8 cellular contexts compared by ENCODE assay signal in the genomic region with DNA sequence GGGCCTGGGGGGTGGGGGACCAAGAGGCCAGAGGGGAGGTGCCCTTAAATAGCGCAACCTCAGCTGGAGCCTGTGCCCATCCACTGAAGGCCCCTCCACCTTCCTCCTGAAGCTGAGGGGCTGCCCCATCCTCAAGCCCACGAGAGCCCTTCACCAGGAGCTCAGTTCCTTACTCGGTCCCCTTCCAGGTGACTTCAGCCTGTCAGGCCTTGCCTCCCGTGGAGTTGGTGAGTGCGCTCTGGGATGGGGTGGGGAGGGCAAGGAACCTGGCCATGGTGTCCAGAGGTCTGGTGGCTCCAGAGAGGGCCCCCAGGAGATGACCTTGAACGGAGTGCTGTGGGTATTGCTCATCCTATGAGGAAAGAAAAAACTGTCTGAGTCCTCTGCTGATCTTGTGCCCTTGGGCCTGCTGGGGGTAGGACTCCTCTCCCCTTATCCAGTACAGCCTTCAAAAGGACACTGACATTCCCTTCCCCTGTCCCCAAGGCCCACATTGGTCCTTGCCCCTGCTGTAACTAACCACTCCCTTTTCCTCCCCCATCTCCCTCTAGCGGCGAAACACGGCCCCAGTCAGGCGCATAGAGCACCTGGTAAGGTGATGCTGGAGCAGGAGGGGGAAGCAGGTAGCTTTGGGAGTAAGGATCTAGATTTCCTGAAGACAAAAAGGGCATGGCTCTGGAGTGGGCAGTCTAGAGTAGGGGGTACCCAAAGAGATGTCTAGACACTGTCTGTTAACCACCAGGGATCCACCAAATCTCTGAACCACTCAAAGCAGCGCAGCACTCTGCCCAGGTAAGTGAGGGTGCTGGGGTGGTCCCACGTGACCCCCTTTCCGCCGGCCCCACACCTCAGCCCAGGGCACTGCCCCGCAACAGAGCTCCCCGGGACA. TPM values are rescaled to one million over a fixed set of nuclear protein-coding genes. Genes with fewer than 3 reads are reported as not detected.
DNase-seq lines count a peak whose midpoint lies in the region; ATAC-seq and TF ChIP-seq lines count a peak whose summit lies in the region.

No MANE protein-coding gene starts in this region.

- peaks cover 17% of the 10 kb centered on the region for H3K4me1 ChIP-seq in CD4-positive, CD25-positive, alpha-beta regulatory T cell (ENCODE audit: control insufficient read depth, insufficient read depth, low read length, poor library complexity, severe bottlenecking)

- ATAC-seq in CD4-positive, CD25-positive, alpha-beta regulatory T cell (ENCODE audit: low read depth in 2 of 2) = peak; percentile 17 to 23
- no peak for ATAC-seq in GM18873 (IDR thresholded peaks at IDR 0.05; ENCODE audit: low FRiP score, unreplicated experiment)

- TF ChIP-seq CTCF in astrocyte of the cerebellum (IDR thresholded peaks at IDR 0.05; ENCODE audit: low read depth, low read length, missing control alignments) (peak; percentile 80), retinal pigment epithelial cell (conservative IDR thresholded peaks at IDR 0.05; ENCODE audit: low read depth, low read length) (peak; percentile 70)

- H3K36me3 ChIP-seq in CD4-positive, CD25-positive, alpha-beta regulatory T cell (ENCODE audit: control insufficient read depth, insufficient read depth, low read length) = no peaks in the 10 kb centered on the region

- no peaks in the 10 kb centered on the region for H3K27me3 ChIP-seq in CD4-positive, CD25-positive, alpha-beta regulatory T cell (ENCODE audit: control insufficient read depth, insufficient read depth, low read length)

- H3K4me1 Mint-ChIP-seq in CD4-positive, CD25-positive, alpha-beta regulatory T cell = peaks cover 0 to 15% (median 7%) of the 10 kb centered on the region in 4 donors

- H3K4me3 Mint-ChIP-seq in CD4-positive, CD25-positive, alpha-beta regulatory T cell = peak overlapping the region; percentile 88 to 95 (median 89)

- H3K27ac Mint-ChIP-seq in CD4-positive, CD25-positive, alpha-beta regulatory T cell = peak overlapping the region in 2 of 3 donors; percentile 95 to 96

- H3K27me3 Mint-ChIP-seq in CD4-positive, CD25-positive, alpha-beta regulatory T cell = peaks cover 4% of the 10 kb centered on the region

- H3K9me3 ChIP-seq in CD4-positive, CD25-positive, alpha-beta regulatory T cell (ENCODE audit: control insufficient read depth in 2 of 2, low read length in 2 of 2) = no peaks in the 10 kb centered on the region

- H3K4me3 ChIP-seq in CD4-positive, CD25-positive, alpha-beta regulatory T cell (ENCODE audit: low read depth, low read length) = peak overlapping the region; percentile 40
- H3K4me3 ChIP-seq in astrocyte of the cerebellum (ENCODE audit: low read depth, low read length) = peak overlapping the region; percentile 50
- peak overlapping the region; percentile 82 for H3K4me3 ChIP-seq in retinal pigment epithelial cell (ENCODE audit: low read length)

- H3K36me3 Mint-ChIP-seq in CD4-positive, CD25-positive, alpha-beta regulatory T cell = no peaks in the 10 kb centered on the region

- in situ Hi-C loops in astrocyte of the cerebellum (cut with HindIII; ENCODE audit: low sequenced_read_pairs) = no loop called here

- DNase-seq in CD4-positive, CD25-positive, alpha-beta regulatory T cell = peak; percentile 41 to 56 (median 52)
- peak; percentile 93 for DNase-seq in HT-29 (ENCODE audit: low spot score)
- DNase-seq in SW480 (ENCODE audit: low spot score) = peak; percentile 83
- DNase-seq in astrocyte of the cerebellum (ENCODE audit: low read depth) = no peak
- peak in 36 of 51 donors; percentile 20 to 79 (median 46) for DNase-seq in hypothalamus (lab: John Stamatoyannopoulos, UW)
- DNase-seq in retinal pigment epithelial cell (ENCODE audit: low read depth) = no peak
- DNase-seq in T1000 (lab: John Stamatoyannopoulos, UW) = no peak

- H3K9me3 Mint-ChIP-seq in CD4-positive, CD25-positive, alpha-beta regulatory T cell = no peaks in the 10 kb centered on the region

- peak overlapping the region; percentile 62 for H3K27ac ChIP-seq in CD4-positive, CD25-positive, alpha-beta regulatory T cell (ENCODE audit: insufficient read depth, low read length, poor library complexity, severe bottlenecking)

RNA-seq across cellular contexts. Expression of gene TNS2, which starts 3.6 kb away (rescaled TPM):
- total RNA-seq in CD4-positive, CD25-positive, alpha-beta regulatory T cell = 1.4 TPM
- under 1 TPM in 1 of 4 donors, not detected in 3; 0.09 TPM for polyA plus RNA-seq in CD4-positive, CD25-positive, alpha-beta regulatory T cell
- total RNA-seq in HT-29 (2014; rRNA removed; shearing (Covaris generic)) = 57.7 and 71.9 TPM in 2 replicates

RNA-seq across cellular contexts. Expression of gene SPRYD3, which starts 25.7 kb away (rescaled TPM):
- 25.9 TPM for total RNA-seq in CD4-positive, CD25-positive, alpha-beta regulatory T cell
- 10 to 100 TPM; 34.1 to 59.2 (median 45.9) TPM for polyA plus RNA-seq in CD4-positive, CD25-positive, alpha-beta regulatory T cell
- total RNA-seq in HT-29 (2014; rRNA removed; shearing (Covaris generic)) = 27.4 and 29.0 TPM in 2 replicates

RNA-seq across cellular contexts. Expression of gene IGFBP6, which starts 44.0 kb away (rescaled TPM):
- not detected for total RNA-seq in CD4-positive, CD25-positive, alpha-beta regulatory T cell
- polyA plus RNA-seq in CD4-positive, CD25-positive, alpha-beta regulatory T cell = under 1 TPM in 1 of 4 donors, not detected in 3; 0.84 TPM
- 394 and 417 TPM in 2 replicates for total RNA-seq in HT-29 (2014; rRNA removed; shearing (Covaris generic))

RNA-seq across cellular contexts. Expression of gene EIF4B, which starts 47.2 kb away (rescaled TPM):
- total RNA-seq in CD4-positive, CD25-positive, alpha-beta regulatory T cell = 506 TPM
- polyA plus RNA-seq in CD4-positive, CD25-positive, alpha-beta regulatory T cell = 100 to 1,000 TPM in 2 of 4 donors, 10 to 100 TPM in 2; 71.3 to 116 (median 103) TPM
- total RNA-seq in HT-29 (2014; rRNA removed; shearing (Covaris generic)) = 401 and 417 TPM in 2 replicates

RNA-seq across cellular contexts. Expression of gene SOAT2, which starts 49.8 kb away (rescaled TPM):
- 0.37 TPM for total RNA-seq in CD4-positive, CD25-positive, alpha-beta regulatory T cell
- polyA plus RNA-seq in CD4-positive, CD25-positive, alpha-beta regulatory T cell = not detected
- 0.15 and 0.23 TPM in 2 replicates for total RNA-seq in HT-29 (2014; rRNA removed; shearing (Covaris generic))

Comparison
In these comparisons a context has a peak if more than half of its experiments do, and no peak if none do; other contexts are left out.
1. DNase-seq: peak in CD4-positive, CD25-positive, alpha-beta regulatory T cell (3 of 3), HT-29 (single experiment), SW480 (single experiment) and hypothalamus (36 of 51); none in astrocyte of the cerebellum (single experiment), retinal pigment epithelial cell (single experiment) and T1000 (single experiment).
2. RNA of gene TNS2, which starts 3.6 kb away (total RNA-seq): 57.7 to 71.9 TPM in HT-29; 1.4 TPM in CD4-positive, CD25-positive, alpha-beta regulatory T cell (single experiment); every median in the first group is over 10 times any median in the second.
3. RNA of gene IGFBP6, which starts 44.0 kb away (total RNA-seq): 394 to 417 TPM in HT-29; not detected in CD4-positive, CD25-positive, alpha-beta regulatory T cell (single experiment); every median in the first group is over 100 times any median in the second.
4. Peak in every context shown above with its lines, with median percentiles within 50 percentile points of each other: H3K4me3 ChIP-seq.